ENCODE assay signal across 12 cellular contexts in genomic region chr1:202165267-202165941, GRCh38. TPM values are rescaled to one million over a fixed set of nuclear protein-coding genes. Genes with fewer than 3 reads are reported as not detected.
DNase-seq lines count a peak whose midpoint lies in the region; ATAC-seq, FAIRE-seq and TF ChIP-seq lines count a peak whose summit lies in the region.
"Had no signal": no experiment of that assay in that cellular context is flagged by ENCODE, and none has a peak within 500 bp of the region (broad histone marks: within the 10 kb centered on the region; RNA-seq: fewer than 3 reads in every experiment).

No MANE protein-coding gene starts in this region.

- H3K79me2 ChIP-seq in DND-41 (ENCODE audit: insufficient read depth, low read length), result no peaks in the 10 kb centered on the region; the same call in 1 of the 2 replicates

- H3K4me1 Mint-ChIP-seq in activated naive CD8-positive, alpha-beta T cell treated with anti-CD3 and anti-CD28 coated beads, Interleukin-2, amount 10 ng/mL, durations not matched to agents 7 days and 5 days, result peaks cover 48% of the 10 kb centered on the region
- peaks cover 17% of the 10 kb centered on the region for H3K4me1 Mint-ChIP-seq in glutamatergic neuron (ENCODE audit: low read depth, unreplicated experiment)

- H3K27ac ChIP-seq in DND-41 (ENCODE audit: low read length), result peak overlapping the region; percentile 98
- H3K27ac ChIP-seq: colonic mucosa, prostate gland had no signal

- no peak overlapping the region for H2AFZ ChIP-seq in DND-41 (ENCODE audit: low read depth, low read length)

- peak overlapping the region; percentile 79 for H3K27ac Mint-ChIP-seq in activated naive CD8-positive, alpha-beta T cell treated with anti-CD3 and anti-CD28 coated beads, Interleukin-2, amount 10 ng/mL, durations not matched to agents 7 days and 5 days
- no peak overlapping the region for H3K27ac Mint-ChIP-seq in glutamatergic neuron (ENCODE audit: unreplicated experiment)

- peak; percentile 33 for DNase-seq in DND-41
- DNase-seq in activated CD4-positive, alpha-beta T cell treated with anti-CD3 and anti-CD28 coated beads for 48 hours, result peak; percentile 71
- no peak for DNase-seq in activated naive CD8-positive, alpha-beta T cell treated with anti-CD3 and anti-CD28 coated beads, Interleukin-2, amount 10 ng/mL, durations not matched to agents 7 days and 5 days
- peak; percentile 49 to 81 for DNase-seq in stimulated activated CD4-positive, alpha-beta T cell treated with anti-CD3 and anti-CD28 coated beads, Interleukin-2, amount 100 ng/mL, for 24 hours
- no peak for DNase-seq in AG08396 (ENCODE audit: low spot score)
- no peak for DNase-seq in HTR-8/SVneo (ENCODE audit: insufficient read length, low spot score)
- DNase-seq in glutamatergic neuron, result no peak
- no peak for DNase-seq in NCI-H748 treated with DMSO at 0.1 percent for 48 hours (lab: John Stamatoyannopoulos, UW)
- DNase-seq: colonic mucosa, foreskin melanocyte, NCI-H2081 had no signal

- H3K36me3 Mint-ChIP-seq in activated naive CD8-positive, alpha-beta T cell treated with anti-CD3 and anti-CD28 coated beads, Interleukin-2, amount 10 ng/mL, durations not matched to agents 7 days and 5 days, result peaks cover 1% of the 10 kb centered on the region
- H3K36me3 Mint-ChIP-seq in glutamatergic neuron (ENCODE audit: unreplicated experiment), result no peaks in the 10 kb centered on the region

- POLR2A ChIA-PET in activated naive CD8-positive, alpha-beta T cell treated with anti-CD3 and anti-CD28 coated beads, Interleukin-2, amount 10 ng/mL, durations not matched to agents 7 days and 5 days (lab: Charles Lee), result interaction anchor here (0.7 to 5.1 kb wide), 4 partner anchors 10 to 20 kb away, joined by 3 to 40 read pairs (median 4); partner anchors contain the start of gene ARL8A

- no peaks in the 10 kb centered on the region for H3K36me3 ChIP-seq in DND-41 (ENCODE audit: insufficient read depth, low read length)
- H3K36me3 ChIP-seq: colonic mucosa, prostate gland had no signal

- no peak for FAIRE-seq in HTR-8/SVneo (lab: Jason Lieb, UNC)

- H3K4me2 ChIP-seq in DND-41 (ENCODE audit: insufficient read depth, low read length), result peak overlapping the region; percentile 31

- H3K4me3 Mint-ChIP-seq in activated naive CD8-positive, alpha-beta T cell treated with anti-CD3 and anti-CD28 coated beads, Interleukin-2, amount 10 ng/mL, durations not matched to agents 7 days and 5 days, result peak overlapping the region; percentile 69
- H3K4me3 Mint-ChIP-seq in glutamatergic neuron (ENCODE audit: unreplicated experiment), result no peak overlapping the region

- no peaks in the 10 kb centered on the region for H3K27me3 Mint-ChIP-seq in activated naive CD8-positive, alpha-beta T cell treated with anti-CD3 and anti-CD28 coated beads, Interleukin-2, amount 10 ng/mL, durations not matched to agents 7 days and 5 days
- H3K27me3 Mint-ChIP-seq in glutamatergic neuron (ENCODE audit: unreplicated experiment), result peaks cover 14% of the 10 kb centered on the region

- ATAC-seq in DND-41 (ENCODE audit: insufficient read depth, low read depth), result no peak
- no peak for ATAC-seq in activated naive CD8-positive, alpha-beta T cell treated with anti-CD3 and anti-CD28 coated beads, Interleukin-2, amount 10 ng/mL, durations not matched to agents 7 days and 5 days (ENCODE audit: low read depth)

- H3K27me3 ChIP-seq in DND-41 (ENCODE audit: insufficient read depth, low read length, poor library complexity), result no peaks in the 10 kb centered on the region
- H3K27me3 ChIP-seq: colonic mucosa had no signal

- H3K9ac ChIP-seq in DND-41 (ENCODE audit: low read depth, low read length), result peak overlapping the region; percentile 32

- no peaks in the 10 kb centered on the region for H3K9me3 ChIP-seq in DND-41 (ENCODE audit: insufficient read depth, low read length, severe bottlenecking)
- H3K9me3 ChIP-seq: colonic mucosa, prostate gland had no signal

- no peak for TF ChIP-seq CTCF in DND-41 (IDR thresholded peaks at IDR 0.05; ENCODE audit: borderline replicate concordance, extremely low read depth, low read length, poor library complexity, severe bottlenecking)
- TF ChIP-seq CTCF in glutamatergic neuron (IDR thresholded peaks at IDR 0.05; ENCODE audit: partially characterized antibody, unreplicated experiment), result no peak

- no peaks in the 10 kb centered on the region for H3K9me3 Mint-ChIP-seq in activated naive CD8-positive, alpha-beta T cell treated with anti-CD3 and anti-CD28 coated beads, Interleukin-2, amount 10 ng/mL, durations not matched to agents 7 days and 5 days
- peaks cover 5% of the 10 kb centered on the region for H3K9me3 Mint-ChIP-seq in glutamatergic neuron (ENCODE audit: unreplicated experiment)

- H3K4me1 ChIP-seq in DND-41 (ENCODE audit: insufficient read depth, low read length), result peaks cover 64% of the 10 kb centered on the region
- H3K4me1 ChIP-seq: colonic mucosa, prostate gland had no signal

- H4K20me1 ChIP-seq in DND-41 (ENCODE audit: insufficient read depth, low read length), result no peaks in the 10 kb centered on the region

- H3K4me3 ChIP-seq in DND-41 (ENCODE audit: low read depth in 1 of 2, low read length in 2 of 2), result no peak overlapping the region
- H3K4me3 ChIP-seq: colonic mucosa, prostate gland had no signal

RNA-seq across cellular contexts. Expression of gene PTPN7, which starts 5.0 kb away (rescaled TPM):
- total RNA-seq in activated naive CD8-positive, alpha-beta T cell treated with anti-CD3 and anti-CD28 coated beads, Interleukin-2, amount 10 ng/mL, durations not matched to agents 7 days and 5 days, result 100 to 1,000 TPM; 172 to 181 TPM
- not detected for total RNA-seq in glutamatergic neuron (ENCODE audit: unreplicated experiment)

RNA-seq across cellular contexts. Expression of gene ARL8A, which starts 20.9 kb away (rescaled TPM):
- 10 to 100 TPM; 45.9 to 56.5 TPM for total RNA-seq in activated naive CD8-positive, alpha-beta T cell treated with anti-CD3 and anti-CD28 coated beads, Interleukin-2, amount 10 ng/mL, durations not matched to agents 7 days and 5 days
- total RNA-seq in glutamatergic neuron (ENCODE audit: unreplicated experiment), result 160 TPM

RNA-seq across cellular contexts. Expression of gene LGR6, which starts 28.2 kb away (rescaled TPM):
- 1 to 10 TPM; 2.7 to 5.2 TPM for total RNA-seq in activated naive CD8-positive, alpha-beta T cell treated with anti-CD3 and anti-CD28 coated beads, Interleukin-2, amount 10 ng/mL, durations not matched to agents 7 days and 5 days
- total RNA-seq in glutamatergic neuron (ENCODE audit: unreplicated experiment), result 0.37 TPM

RNA-seq across cellular contexts. Expression of gene GPR37L1, which starts 42.7 kb away (rescaled TPM):
- not detected for total RNA-seq in activated naive CD8-positive, alpha-beta T cell treated with anti-CD3 and anti-CD28 coated beads, Interleukin-2, amount 10 ng/mL, durations not matched to agents 7 days and 5 days
- not detected for total RNA-seq in glutamatergic neuron (ENCODE audit: unreplicated experiment)

Comparison
In these comparisons a context has a peak if more than half of its experiments do, and no peak if none do; other contexts are left out.
1. DNase-seq: peak in DND-41 (single experiment), activated CD4-positive, alpha-beta T cell treated with anti-CD3 and anti-CD28 coated beads for 48 hours (single experiment) and stimulated activated CD4-positive, alpha-beta T cell treated with anti-CD3 and anti-CD28 coated beads, Interleukin-2, amount 100 ng/mL, for 24 hours (2 of 2); none in activated naive CD8-positive, alpha-beta T cell treated with anti-CD3 and anti-CD28 coated beads, Interleukin-2, amount 10 ng/mL, durations not matched to agents 7 days and 5 days (single experiment), AG08396 (single experiment), HTR-8/SVneo (single experiment), glutamatergic neuron (single experiment) and NCI-H748 treated with DMSO at 0.1 percent for 48 hours (single experiment).
2. RNA of gene PTPN7, which starts 5.0 kb away (total RNA-seq): 172 to 181 TPM in activated naive CD8-positive, alpha-beta T cell treated with anti-CD3 and anti-CD28 coated beads, Interleukin-2, amount 10 ng/mL, durations not matched to agents 7 days and 5 days; not detected in glutamatergic neuron (single experiment); every median in the first group is over 100 times any median in the second.